ENCODE assay signal across 8 cellular contexts in the genomic region with DNA sequence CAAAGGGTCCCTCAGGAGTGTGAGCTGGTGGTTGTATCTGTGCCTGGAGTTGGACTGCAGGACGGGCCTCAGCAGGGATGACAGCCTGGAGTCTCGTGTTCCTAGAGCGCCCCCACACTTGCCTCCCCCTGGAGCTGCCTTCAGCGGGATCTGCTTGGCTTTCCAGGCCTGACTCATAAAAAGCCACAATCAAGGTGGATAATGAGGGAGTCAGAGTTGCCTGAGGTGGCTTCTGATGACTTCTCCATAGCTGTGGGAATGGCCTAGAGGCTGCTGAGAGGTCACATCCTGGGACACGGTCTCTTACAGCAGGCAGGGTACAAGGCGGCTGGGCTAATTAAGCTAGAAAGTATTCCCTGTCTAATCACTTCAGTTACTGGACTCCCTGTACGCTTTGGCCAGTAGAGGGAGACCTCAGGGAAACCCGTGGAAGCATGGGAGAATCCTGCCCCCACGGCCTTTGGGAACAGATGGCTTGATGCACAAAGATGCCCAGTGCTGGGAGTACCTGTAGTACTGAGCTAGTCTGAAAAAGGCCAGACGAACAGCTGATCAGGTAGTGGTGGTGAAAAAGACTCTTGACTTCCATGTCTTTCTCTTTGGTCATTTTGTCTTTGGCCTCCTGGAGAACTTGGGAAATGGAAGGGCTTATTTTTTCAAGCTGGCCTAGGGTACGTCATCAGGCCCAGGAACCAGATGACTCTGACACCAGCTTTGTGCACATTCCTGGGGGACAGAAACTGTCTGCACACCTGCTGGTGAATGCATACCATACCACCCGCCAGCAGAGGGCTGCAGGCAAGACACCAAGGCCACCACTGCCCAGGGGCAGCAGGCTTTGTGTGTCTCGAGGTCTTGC. TPM values are rescaled to one million over a fixed set of nuclear protein-coding genes. Genes with fewer than 3 reads are reported as not detected.
DNase-seq lines count a peak whose midpoint lies in the region; ATAC-seq and TF ChIP-seq lines count a peak whose summit lies in the region.

No MANE protein-coding gene starts in this region.

- no peaks in the 10 kb centered on the region for H3K79me2 ChIP-seq in mesendoderm (ENCODE audit: control insufficient read depth, insufficient read depth, low read length)

- POLR2A ChIA-PET in naive thymus-derived CD4-positive, alpha-beta T cell (lab: Charles Lee): interaction anchor here (0.6 kb wide), 1 partner anchor 53 kb away, joined by 3 read pairs; no protein-coding TSS in a partner anchor

- no peak overlapping the region for H2AK5ac ChIP-seq in mesendoderm (ENCODE audit: low read length)

- H3K36me3 ChIP-seq in breast epithelium: no peaks in the 10 kb centered on the region
- no peaks in the 10 kb centered on the region for H3K36me3 ChIP-seq in mesendoderm (ENCODE audit: control insufficient read depth, insufficient read depth, low read length)
- no peaks in the 10 kb centered on the region for H3K36me3 ChIP-seq in naive thymus-derived CD4-positive, alpha-beta T cell (ENCODE audit: control insufficient read depth in 2 of 3, insufficient read depth in 3 of 3, low read length in 3 of 3)

- intact Hi-C loops in breast epithelium (cut with DNase I; ENCODE audit: low total_unique reads): no loop called here
- intact Hi-C loops in naive thymus-derived CD4-positive, alpha-beta T cell (cut with micrococcal nuclease): loop anchor here (5.0 kb wide), 4 partner anchors 66 to 171 kb away; partner anchors contain the start of genes CTNNAL1 (in 1 of the 2), EPB41L4B (in 1 of the 2) and TMEM245 (in 1 of the 2)

- WGBS in mesendoderm (ENCODE audit: extremely low coverage, insufficient coverage, low lambda C conversion rate): no CpG with 5 or more reads among the region's 13 CpGs

- no peaks in the 10 kb centered on the region for H3K79me1 ChIP-seq in mesendoderm (ENCODE audit: low read length)

- H3K9me3 Mint-ChIP-seq in naive thymus-derived CD4-positive, alpha-beta T cell: peaks cover 0 to 2% (median 0%) of the 10 kb centered on the region in 11 donors

- H2BK15ac ChIP-seq in mesendoderm (replicated peaks; ENCODE audit: low read depth): no peak overlapping the region

- H3K4me1 Mint-ChIP-seq in naive thymus-derived CD4-positive, alpha-beta T cell: peaks cover 0 to 25% (median 20%) of the 10 kb centered on the region in 7 donors

- peak overlapping the region in 1 of 9 donors; percentile 48 for H3K27ac Mint-ChIP-seq in naive thymus-derived CD4-positive, alpha-beta T cell

- H3K9ac ChIP-seq in mesendoderm (ENCODE audit: low read length): no peak overlapping the region

- H3K56ac ChIP-seq in mesendoderm (ENCODE audit: low read length): no peak overlapping the region

- H2BK120ac ChIP-seq in mesendoderm (ENCODE audit: low read depth, low read length): no peak overlapping the region

- no peak overlapping the region for H2BK5ac ChIP-seq in mesendoderm (ENCODE audit: low read length)

- H3K27me3 ChIP-seq in breast epithelium: no peaks in the 10 kb centered on the region
- H3K27me3 ChIP-seq in mesendoderm (ENCODE audit: insufficient read depth, low read length, poor library complexity): no peaks in the 10 kb centered on the region
- no peaks in the 10 kb centered on the region for H3K27me3 ChIP-seq in naive thymus-derived CD4-positive, alpha-beta T cell (ENCODE audit: control insufficient read depth in 2 of 2, insufficient read depth in 2 of 2, low read length in 2 of 2)

- no peak overlapping the region for H3K4me3 Mint-ChIP-seq in naive thymus-derived CD4-positive, alpha-beta T cell

- H3K23ac ChIP-seq in mesendoderm (ENCODE audit: low read length): no peak overlapping the region

- DNase-seq in AG08396 (ENCODE audit: low spot score): peak; percentile 52
- peak; percentile 39 for DNase-seq in NAMALWA (ENCODE audit: low spot score)
- no peak for DNase-seq in breast epithelium (ENCODE audit: low spot score in 2 of 2)
- peak; percentile 68 for DNase-seq in mesendoderm
- DNase-seq in naive thymus-derived CD4-positive, alpha-beta T cell: no peak
- no peak for DNase-seq in activated CD4-positive, CD25-positive, alpha-beta regulatory T cell (lab: John Stamatoyannopoulos, UW)

- no peaks in the 10 kb centered on the region for H3K36me3 Mint-ChIP-seq in naive thymus-derived CD4-positive, alpha-beta T cell

- ATAC-seq in naive thymus-derived CD4-positive, alpha-beta T cell: no peak
- ATAC-seq in GM21723 (IDR thresholded peaks at IDR 0.05; ENCODE audit: unreplicated experiment): no peak

- H3K27ac ChIP-seq in breast epithelium: no peak overlapping the region
- H3K27ac ChIP-seq in mesendoderm (ENCODE audit: low read depth, low read length): no peak overlapping the region
- no peak overlapping the region for H3K27ac ChIP-seq in naive thymus-derived CD4-positive, alpha-beta T cell (ENCODE audit: low read depth, low read length)

- no peak overlapping the region for H4K8ac ChIP-seq in mesendoderm (ENCODE audit: low read depth, low read length)

- CTCF ChIA-PET in naive thymus-derived CD4-positive, alpha-beta T cell (lab: Charles Lee): no interaction called here

- peaks cover 0 to 25% (median 0%) of the 10 kb centered on the region in 5 donors for H3K27me3 Mint-ChIP-seq in naive thymus-derived CD4-positive, alpha-beta T cell

- no peak overlapping the region for H4K5ac ChIP-seq in mesendoderm (ENCODE audit: low read length)

- TF ChIP-seq CTCF in GM12875 (IDR thresholded peaks at IDR 0.05; ENCODE audit: borderline replicate concordance, insufficient read depth, low read depth, low read length) (peak; percentile 81), breast epithelium (IDR thresholded peaks at IDR 0.05) (peak in 2 of 3 donors; percentile 8 to 19)

- no peak overlapping the region for H3K18ac ChIP-seq in mesendoderm (ENCODE audit: low read length)

- H3K4me1 ChIP-seq in breast epithelium (no peaks in the 10 kb centered on the region), mesendoderm (ENCODE audit: control insufficient read depth, low read depth, low read length) (no peaks in the 10 kb centered on the region)
- no peaks in the 10 kb centered on the region for H3K4me1 ChIP-seq in naive thymus-derived CD4-positive, alpha-beta T cell (ENCODE audit: control insufficient read depth in 2 of 2, insufficient read depth in 2 of 2, low read length in 2 of 2)

- no peaks in the 10 kb centered on the region for H3K9me3 ChIP-seq in breast epithelium
- H3K9me3 ChIP-seq in naive thymus-derived CD4-positive, alpha-beta T cell (ENCODE audit: control insufficient read depth in 2 of 3, low read length in 3 of 3): no peaks in the 10 kb centered on the region

- H3K4ac ChIP-seq in mesendoderm (ENCODE audit: low read depth, low read length): no peak overlapping the region

- H3K4me2 ChIP-seq in mesendoderm (ENCODE audit: low read length): no peak overlapping the region

- TF ChIP-seq POLR2A in breast epithelium (IDR thresholded peaks at IDR 0.05): no peak

- H3K4me3 ChIP-seq in GM12875 (ENCODE audit: low read depth, low read length) (no peak overlapping the region), breast epithelium (no peak overlapping the region), mesendoderm (ENCODE audit: low read length) (no peak overlapping the region)
- no peak overlapping the region for H3K4me3 ChIP-seq in naive thymus-derived CD4-positive, alpha-beta T cell (ENCODE audit: low read length)

RNA-seq across cellular contexts. Expression of gene FRRS1L, which starts 16.1 kb away (rescaled TPM):
- 1 to 10 TPM in 2 of 3 donors, under 1 TPM in 1; 0.16 to 2.6 (median 2.0) TPM for total RNA-seq in breast epithelium
- polyA plus RNA-seq in mesendoderm (2013, experiment 1 of 2): 0.10 TPM
- polyA plus RNA-seq in mesendoderm (2013, experiment 2 of 2): 0.14 TPM
- not detected for total RNA-seq in naive thymus-derived CD4-positive, alpha-beta T cell
- not detected for polyA plus RNA-seq in naive thymus-derived CD4-positive, alpha-beta T cell

Comparison
In these comparisons a context has a peak if more than half of its experiments do, and no peak if none do; other contexts are left out.
1. DNase-seq: peak in AG08396 (single experiment), NAMALWA (single experiment) and mesendoderm (single experiment); none in breast epithelium (0 of 2), naive thymus-derived CD4-positive, alpha-beta T cell (0 of 9) and activated CD4-positive, CD25-positive, alpha-beta regulatory T cell (0 of 4).